Comparison of ENCODE assay signal across 13 cellular contexts in the genomic region with DNA sequence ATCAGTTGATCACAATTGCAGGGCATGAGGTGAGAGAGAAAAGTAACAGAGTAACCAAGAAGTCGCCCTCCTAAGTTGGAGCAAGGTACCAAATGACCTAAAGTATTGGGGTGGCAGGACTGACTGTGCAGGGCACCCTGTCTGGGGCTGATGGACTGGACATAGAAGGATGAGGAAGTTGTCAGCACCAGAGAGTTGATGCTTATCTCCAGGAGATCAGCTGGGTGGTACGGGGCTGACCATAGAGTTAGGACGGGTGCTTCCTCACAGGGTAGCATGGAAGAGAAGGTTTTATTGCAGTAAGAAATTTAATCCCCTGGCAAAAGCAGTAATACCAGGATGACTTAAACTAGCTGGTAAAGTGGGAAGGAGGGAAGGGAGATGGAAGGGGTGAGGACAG.
"Had no signal": no experiment of that assay in that cellular context is flagged by ENCODE, and none has a peak within 500 bp of the region (broad histone marks: within the 10 kb centered on the region; RNA-seq: fewer than 3 reads in every experiment).

No MANE protein-coding gene starts in this region.

- H3K9me3 Mint-ChIP-seq: activated naive CD4-positive, alpha-beta T cell treated with anti-CD3 and anti-CD28 coated beads, Interleukin-2, amount 10 ng/mL, durations not matched to agents 7 days and 5 days had no signal

- H3K36me3 ChIP-seq: adrenal gland, transverse colon had no signal

- H3K4me3 Mint-ChIP-seq: activated naive CD4-positive, alpha-beta T cell treated with anti-CD3 and anti-CD28 coated beads, Interleukin-2, amount 10 ng/mL, durations not matched to agents 7 days and 5 days had no signal

- H3K9me3 ChIP-seq: adrenal gland, transverse colon had no signal

- H3K27me3 ChIP-seq: adrenal gland, hepatocyte, transverse colon had no signal

- H3K4me3 ChIP-seq: adrenal gland, hepatocyte, transverse colon had no signal

- H3K27ac ChIP-seq: adrenal gland, hepatocyte, transverse colon had no signal

- ATAC-seq: esophagus mucosa; left lobe of liver; stimulated activated naive CD8-positive, alpha-beta T cell treated with anti-CD3 and anti-CD28 coated beads, Interleukin-15, Interleukin-2, amounts not matched to agents 100 U/mL and 50 U/mL, for 24 hours had no signal

- H3K4me1 Mint-ChIP-seq: activated naive CD4-positive, alpha-beta T cell treated with anti-CD3 and anti-CD28 coated beads, Interleukin-2, amount 10 ng/mL, durations not matched to agents 7 days and 5 days had no signal

- H3K36me3 Mint-ChIP-seq: activated naive CD4-positive, alpha-beta T cell treated with anti-CD3 and anti-CD28 coated beads, Interleukin-2, amount 10 ng/mL, durations not matched to agents 7 days and 5 days had no signal

- H3K27ac Mint-ChIP-seq: activated naive CD4-positive, alpha-beta T cell treated with anti-CD3 and anti-CD28 coated beads, Interleukin-2, amount 10 ng/mL, durations not matched to agents 7 days and 5 days had no signal

- DNase-seq: activated CD4-positive, CD25-positive, alpha-beta regulatory T cell treated with anti-CD3 and anti-CD28 coated beads, Interleukin-2, amount 50 U/mL, for 72 hours; activated naive CD4-positive, alpha-beta T cell treated with anti-CD3 and anti-CD28 coated beads, Interleukin-2, amount 10 ng/mL, durations not matched to agents 7 days and 5 days; adrenal gland; caudate nucleus; islet precursor cell; stimulated activated CD4-positive, alpha-beta T cell treated with anti-CD3 and anti-CD28 coated beads, Interleukin-15, amount 100 ng/mL, for 24 hours; stimulated activated CD4-positive, alpha-beta T cell treated with anti-CD3 and anti-CD28 coated beads, Interleukin-4, amount 100 ng/mL, for 1 hour; stimulated activated naive CD8-positive, alpha-beta T cell treated with anti-CD3 and anti-CD28 coated beads, Interleukin-15, Interleukin-2, amounts not matched to agents 100 U/mL and 50 U/mL, for 24 hours; SW 1271; transverse colon had no signal
